In the genomic region with DNA sequence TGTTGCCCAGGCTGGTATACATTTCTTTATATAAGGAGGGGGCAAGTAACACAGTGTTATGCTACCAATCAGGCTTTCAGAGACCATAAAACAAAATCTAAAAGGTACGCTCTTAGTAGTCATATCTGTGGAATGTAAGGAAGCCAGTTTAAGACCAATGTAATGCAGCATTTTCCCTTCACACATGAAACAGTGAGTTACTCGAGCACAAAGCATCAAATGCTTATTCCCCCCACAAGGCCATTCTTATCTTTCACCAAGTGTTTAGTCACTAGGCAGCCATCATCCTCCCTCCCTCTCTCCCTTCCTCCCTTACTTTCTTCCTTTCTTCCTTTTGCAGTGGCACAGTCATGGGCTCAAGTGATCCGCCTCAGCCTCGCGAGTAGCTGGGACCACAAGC, we compare ENCODE assay signal across 11 cellular contexts. TPM values are rescaled to one million over a fixed set of nuclear protein-coding genes. Genes with fewer than 3 reads are reported as not detected.
A peak's percentile ranks its signal among the peaks of the same experiment; 100 is the strongest.
DNase-seq lines count a peak whose midpoint lies in the region; ATAC-seq, FAIRE-seq and TF ChIP-seq lines count a peak whose summit lies in the region.
"Had no signal": no experiment of that assay in that cellular context is flagged by ENCODE, and none has a peak within 500 bp of the region (broad histone marks: within the 10 kb centered on the region; RNA-seq: fewer than 3 reads in every experiment).

No MANE protein-coding gene starts in this region.

- H3K9ac ChIP-seq in astrocyte (ENCODE audit: low read length), result peak overlapping the region; percentile 30

- H3K4me3 Mint-ChIP-seq in astrocyte (ENCODE audit: unreplicated experiment), result peak overlapping the region; percentile 16

- in situ Hi-C loops in ACHN (cut with HindIII; ENCODE audit: low pct_ligation_motif_present, low pct_unique_long_range_greater_than_20kb, low sequenced_read_pairs), result no loop called here

- intact Hi-C loops in lower lobe of right lung (cut with DNase I), result no loop called here

- peak overlapping the region; percentile 70 for H3K4me2 ChIP-seq in astrocyte (ENCODE audit: low read length)

- ATAC-seq in lower lobe of right lung, result no peak
- ATAC-seq in HG03378 (IDR thresholded peaks at IDR 0.05; ENCODE audit: unreplicated experiment), result no peak
- ATAC-seq in HG02885 (IDR thresholded peaks at IDR 0.05; ENCODE audit: poor library complexity, unreplicated experiment), result no peak

- H4K20me1 ChIP-seq in astrocyte (ENCODE audit: insufficient read depth, low read length), result peaks cover 4% of the 10 kb centered on the region

- H2AFZ ChIP-seq in astrocyte (ENCODE audit: low read depth, low read length), result no peak overlapping the region

- H3K79me2 ChIP-seq in astrocyte (ENCODE audit: insufficient read depth, low read length), result peaks cover 55% of the 10 kb centered on the region

- peak; percentile 78 for FAIRE-seq in astrocyte (lab: Jason Lieb, UNC)

- peak overlapping the region; percentile 64 for H3K27ac Mint-ChIP-seq in astrocyte (ENCODE audit: unreplicated experiment)

- peaks cover 21% of the 10 kb centered on the region for H3K4me1 Mint-ChIP-seq in astrocyte (ENCODE audit: low read depth, unreplicated experiment)

- no peaks in the 10 kb centered on the region for H3K27me3 Mint-ChIP-seq in astrocyte (ENCODE audit: low read depth, unreplicated experiment)

- DNase-seq in ACHN (peak; percentile 92), astrocyte (ENCODE audit: low read depth) (peak; percentile 95), lower lobe of right lung (no peak), NCI-H146 treated with DMSO at 0.1 percent for 48 hours (lab: John Stamatoyannopoulos, UW; ENCODE audit: unreplicated experiment) (no peak)
- DNase-seq in activated CD4-positive, CD25-positive, alpha-beta regulatory T cell (lab: John Stamatoyannopoulos, UW), result no peak
- DNase-seq: stimulated activated CD4-positive, alpha-beta T cell treated with anti-CD3 and anti-CD28 coated beads, Interleukin-12 subunit alpha, Interleukin-12 subunit beta, amount 100 ng/mL, for 4 hours; tibial artery had no signal

- POLR2A ChIA-PET in HEK293 (lab: Yijun Ruan, JAX), result no interaction called here

- H3K4me3 ChIP-seq in HEK293 (ENCODE audit: low read depth, low read length), result no peak overlapping the region
- H3K4me3 ChIP-seq in astrocyte (ENCODE audit: insufficient read depth, low read depth, low read length), result no peak overlapping the region
- no peak overlapping the region for H3K4me3 ChIP-seq in lower lobe of right lung
- H3K4me3 ChIP-seq: ascending aorta, tibial artery had no signal

- peaks cover 5% of the 10 kb centered on the region for H3K36me3 Mint-ChIP-seq in astrocyte (ENCODE audit: low read depth, unreplicated experiment)

- H3K27me3 ChIP-seq in astrocyte (ENCODE audit: insufficient read depth, low read length) (no peaks in the 10 kb centered on the region), lower lobe of right lung (ENCODE audit: low read depth) (no peaks in the 10 kb centered on the region)
- H3K27me3 ChIP-seq: ascending aorta, tibial artery had no signal

- H3K4me1 ChIP-seq in HEK293 (ENCODE audit: control insufficient read depth, insufficient read depth, low read length), result 0 out of 2 replicates have a peak, but pooled peaks cover 2% of the 10 kb centered on the region
- H3K4me1 ChIP-seq in astrocyte (ENCODE audit: insufficient read depth, low read length), result peaks cover 19% of the 10 kb centered on the region
- H3K4me1 ChIP-seq in lower lobe of right lung, result peaks cover 29% of the 10 kb centered on the region
- H3K4me1 ChIP-seq: ascending aorta, tibial artery had no signal

- CTCF ChIA-PET in HEK293 (lab: Yijun Ruan, JAX), result interaction anchor here (0.7 to 2.1 kb wide), 2 partner anchors 18 to 79 kb away, joined by 3 to 10 read pairs; no protein-coding TSS in a partner anchor

- H3K36me3 ChIP-seq in HEK293 (ENCODE audit: control insufficient read depth in 2 of 2, insufficient read depth in 1 of 2, low read length in 2 of 2) (peaks cover 9 to 32% of the 10 kb centered on the region in 2 experiments; a peak in 2 of 3 replicates), astrocyte (ENCODE audit: insufficient read depth, low read length) (peaks cover 2% of the 10 kb centered on the region), lower lobe of right lung (peaks cover 15% of the 10 kb centered on the region)

- no peak overlapping the region for H3K27ac ChIP-seq in HEK293 (ENCODE audit: extremely low read depth, low read depth, low read length)
- H3K27ac ChIP-seq in astrocyte (ENCODE audit: low read depth, low read length), result peak overlapping the region; percentile 67
- peak overlapping the region; percentile 51 for H3K27ac ChIP-seq in lower lobe of right lung
- H3K27ac ChIP-seq: tibial artery had no signal

- TF ChIP-seq CTCF in HEK293 (tag by site-specific recombination; IDR thresholded peaks at IDR 0.05), result no peak
- no peak for TF ChIP-seq CTCF in astrocyte (IDR thresholded peaks at IDR 0.05; ENCODE audit: insufficient read depth, low read depth, low read length)
- no peak for TF ChIP-seq CTCF in lower lobe of right lung (IDR thresholded peaks at IDR 0.05)

- peaks cover 2% of the 10 kb centered on the region for H3K9me3 Mint-ChIP-seq in astrocyte (ENCODE audit: unreplicated experiment)

- H3K9me3 ChIP-seq in HEK293 (ENCODE audit: control insufficient read depth, insufficient read depth, low read depth, low read length) (no peaks in the 10 kb centered on the region), astrocyte (ENCODE audit: insufficient read depth, low read depth, low read length) (no peaks in the 10 kb centered on the region), lower lobe of right lung (no peaks in the 10 kb centered on the region)
- H3K9me3 ChIP-seq: ascending aorta, tibial artery had no signal

TF ChIP-seq in HEK293, 187 proteins besides CTCF, POLR2A, EP300 and RAD21:
- TF ChIP-seq ZNF24 (tag by site-specific recombination; IDR thresholded peaks at IDR 0.05) (no peak), PRDM1 (tag by site-specific recombination; IDR thresholded peaks at IDR 0.05) (peak; percentile 34; the same call in 1 of the 2 replicates), ZNF366 (tag by site-specific recombination; conservative IDR thresholded peaks at IDR 0.05) (0 out of 2 replicates have a peak, but pooled peaks have one; percentile 16), ZNF707 (tag by site-specific recombination; IDR thresholded peaks at IDR 0.05) (no peak)
- TF ChIP-seq, protein P1, sequence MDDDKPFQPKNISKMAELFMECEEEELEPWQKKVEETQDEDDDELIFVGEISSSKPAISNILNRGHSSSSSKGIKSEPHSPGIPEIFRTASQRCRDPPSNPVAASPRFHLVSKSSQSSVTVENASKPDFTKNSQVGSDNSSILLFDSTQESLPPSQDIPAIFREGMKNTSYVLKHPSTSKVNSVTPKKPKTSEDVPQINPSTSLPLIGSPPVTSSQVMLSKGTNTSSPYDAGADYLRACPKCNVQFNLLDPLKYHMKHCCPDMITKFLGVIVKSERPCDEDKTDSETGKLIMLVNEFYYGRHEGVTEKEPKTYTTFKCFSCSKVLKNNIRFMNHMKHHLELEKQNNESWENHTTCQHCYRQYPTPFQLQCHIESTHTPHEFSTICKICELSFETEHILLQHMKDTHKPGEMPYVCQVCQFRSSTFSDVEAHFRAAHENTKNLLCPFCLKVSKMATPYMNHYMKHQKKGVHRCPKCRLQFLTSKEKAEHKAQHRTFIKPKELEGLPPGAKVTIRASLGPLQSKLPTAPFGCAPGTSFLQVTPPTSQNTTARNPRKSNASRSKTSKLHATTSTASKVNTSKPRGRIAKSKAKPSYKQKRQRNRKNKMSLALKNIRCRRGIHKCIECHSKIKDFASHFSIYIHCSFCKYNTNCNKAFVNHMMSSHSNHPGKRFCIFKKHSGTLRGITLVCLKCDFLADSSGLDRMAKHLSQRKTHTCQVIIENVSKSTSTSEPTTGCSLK (tag by site-specific recombination; IDR thresholded peaks at IDR 0.05), result no peak

RNA-seq across cellular contexts. Expression of gene HMOX2, which starts 12.8 kb away (rescaled TPM):
- total RNA-seq in astrocyte (53.1 and 64.9 TPM in 2 replicates), lower lobe of right lung (53.8 TPM)

RNA-seq across cellular contexts. Expression of gene NMRAL1, which starts 14.6 kb away (rescaled TPM):
- total RNA-seq in astrocyte, result 28.5 and 31.2 TPM in 2 replicates
- 43.5 TPM for total RNA-seq in lower lobe of right lung

RNA-seq across cellular contexts. Expression of gene CDIP1, which starts 49.5 kb away (rescaled TPM):
- 56.9 and 64.7 TPM in 2 replicates for total RNA-seq in astrocyte
- total RNA-seq in lower lobe of right lung, result 21.1 TPM

Comparison
In these comparisons a context has a peak if more than half of its experiments do, and no peak if none do; other contexts are left out.
1. DNase-seq: peak in ACHN (single experiment) and astrocyte (single experiment); none in lower lobe of right lung (single experiment), activated CD4-positive, CD25-positive, alpha-beta regulatory T cell (0 of 4) and NCI-H146 treated with DMSO at 0.1 percent for 48 hours (single experiment).